In genomic region chr17:16928406-16929280, GRCh38 we compare ENCODE assay signal across 29 cellular contexts. TPM values are rescaled to one million over a fixed set of nuclear protein-coding genes. Genes with fewer than 3 reads are reported as not detected.
A peak's percentile ranks its signal among the peaks of the same experiment; 100 is the strongest.
DNase-seq lines count a peak whose midpoint lies in the region; ATAC-seq, FAIRE-seq and TF ChIP-seq lines count a peak whose summit lies in the region.
"Had no signal": no experiment of that assay in that cellular context is flagged by ENCODE, and none has a peak within 500 bp of the region (broad histone marks: within the 10 kb centered on the region; RNA-seq: fewer than 3 reads in every experiment).

No MANE protein-coding gene starts in this region.

- no peaks in the 10 kb centered on the region for H3K9me3 ChIP-seq in kidney (ENCODE audit: control insufficient read depth in 1 of 2, low read length in 2 of 2)
- H3K9me3 ChIP-seq: BE2C, body of pancreas, tibial nerve had no signal

- H3K27ac ChIP-seq in kidney (ENCODE audit: low read depth in 2 of 2, low read length in 2 of 2), result no peak overlapping the region
- H3K27ac ChIP-seq: 22Rv1, body of pancreas, foreskin keratinocyte, GM23248, tibial nerve, VCaP had no signal

- no peaks in the 10 kb centered on the region for H3K4me1 ChIP-seq in kidney (ENCODE audit: control insufficient read depth in 1 of 2, insufficient read depth in 1 of 2, low read depth in 1 of 2, low read length in 2 of 2)
- H3K4me1 ChIP-seq: BE2C, foreskin keratinocyte had no signal

- H3K4me3 Mint-ChIP-seq in activated CD8-positive, alpha-beta T cell treated with anti-CD3 and anti-CD28 coated beads, Interleukin-2, amount 10 ng/mL, durations not matched to agents 7 days and 5 days, result no peak overlapping the region
- H3K4me3 Mint-ChIP-seq: activated naive CD8-positive, alpha-beta T cell had no signal

- no peaks in the 10 kb centered on the region for H3K4me1 Mint-ChIP-seq in activated CD8-positive, alpha-beta T cell treated with anti-CD3 and anti-CD28 coated beads, Interleukin-2, amount 10 ng/mL, durations not matched to agents 7 days and 5 days (ENCODE audit: low read depth)

- CTCF ChIA-PET in activated CD8-positive, alpha-beta T cell treated with anti-CD3 and anti-CD28 coated beads, Interleukin-2, amount 10 ng/mL, durations not matched to agents 7 days and 5 days (lab: Charles Lee), result no interaction called here

- POLR2A ChIA-PET in activated CD8-positive, alpha-beta T cell treated with anti-CD3 and anti-CD28 coated beads, Interleukin-2, amount 10 ng/mL, durations not matched to agents 7 days and 5 days (lab: Charles Lee), result no interaction called here

- peak; percentile 43 for DNase-seq in DMS 273 (lab: John Stamatoyannopoulos, UW; ENCODE audit: unreplicated experiment)
- DNase-seq in DMS 273 treated with DMSO at 0.1 percent for 48 hours (lab: John Stamatoyannopoulos, UW), result no peak
- DNase-seq in MV-4-11 (lab: John Stamatoyannopoulos, UW), result peak; percentile 12
- DNase-seq in kidney, result peak; percentile 60
- peak; percentile 67 for DNase-seq in posterior vena cava (ENCODE audit: low spot score)
- no peak for DNase-seq in 8988T
- no peak for DNase-seq in activated CD8-positive, alpha-beta T cell treated with anti-CD3 and anti-CD28 coated beads, Interleukin-2, amount 10 ng/mL, durations not matched to agents 7 days and 5 days
- DNase-seq in OCI-M2 (lab: John Stamatoyannopoulos, UW; ENCODE audit: unreplicated experiment), result no peak
- DNase-seq: activated T-cell treated with anti-CD3 and anti-CD28 coated beads, Interleukin-2, amount 50 U/mL, for 48 hours; BE2C; body of pancreas; dermis blood vessel endothelial cell; foreskin keratinocyte; GM23248; Karpas-422; kidney glomerular epithelial cell; midbrain; NCI-H1105 treated with DMSO at 0.1 percent for 48 hours; NCI-H2107; NCI-H526 treated with DMSO at 0.1 percent for 48 hours; SIG-M5; stimulated activated CD4-positive, alpha-beta T cell treated with anti-CD3 and anti-CD28 coated beads, Interleukin-15, amount 100 ng/mL, for 24 hours; T-helper 1 cell had no signal

- no peak overlapping the region for H3K4me3 ChIP-seq in kidney (ENCODE audit: low read length in 2 of 2)
- H3K4me3 ChIP-seq: body of pancreas, GM23248, tibial nerve had no signal

- intact Hi-C loops in kidney (cut with DNase I), result no loop called here
- intact Hi-C loops in posterior vena cava (cut with DNase I), result no loop called here

- no peaks in the 10 kb centered on the region for H3K36me3 ChIP-seq in kidney (ENCODE audit: control insufficient read depth in 1 of 2, insufficient read depth in 2 of 2, low read length in 2 of 2)
- H3K36me3 ChIP-seq: BE2C, tibial nerve had no signal

- H3K9ac ChIP-seq in kidney (ENCODE audit: low read length in 2 of 2), result no peak overlapping the region
- H3K9ac ChIP-seq: GM23248 had no signal

- H3K27ac Mint-ChIP-seq in activated CD8-positive, alpha-beta T cell treated with anti-CD3 and anti-CD28 coated beads, Interleukin-2, amount 10 ng/mL, durations not matched to agents 7 days and 5 days, result no peak overlapping the region
- H3K27ac Mint-ChIP-seq: activated naive CD8-positive, alpha-beta T cell had no signal

- no peak for ATAC-seq in activated CD8-positive, alpha-beta T cell treated with anti-CD3 and anti-CD28 coated beads, Interleukin-2, amount 10 ng/mL, durations not matched to agents 7 days and 5 days
- ATAC-seq: body of pancreas, foreskin keratinocyte had no signal

- FAIRE-seq in kidney (lab: Jason Lieb, UNC), result no peak
- FAIRE-seq: D721Med, GM12891 had no signal

- no peaks in the 10 kb centered on the region for H3K27me3 Mint-ChIP-seq in activated CD8-positive, alpha-beta T cell treated with anti-CD3 and anti-CD28 coated beads, Interleukin-2, amount 10 ng/mL, durations not matched to agents 7 days and 5 days (ENCODE audit: low read depth)
- H3K27me3 Mint-ChIP-seq: activated naive CD8-positive, alpha-beta T cell had no signal

- no peaks in the 10 kb centered on the region for H3K36me3 Mint-ChIP-seq in activated CD8-positive, alpha-beta T cell treated with anti-CD3 and anti-CD28 coated beads, Interleukin-2, amount 10 ng/mL, durations not matched to agents 7 days and 5 days (ENCODE audit: low read depth)
- H3K36me3 Mint-ChIP-seq: activated naive CD8-positive, alpha-beta T cell had no signal

- H3K9me3 Mint-ChIP-seq in activated CD8-positive, alpha-beta T cell treated with anti-CD3 and anti-CD28 coated beads, Interleukin-2, amount 10 ng/mL, durations not matched to agents 7 days and 5 days (ENCODE audit: insufficient read depth), result no peaks in the 10 kb centered on the region

- no peak for TF ChIP-seq CTCF in kidney (IDR thresholded peaks at IDR 0.05; ENCODE audit: borderline replicate concordance, extremely low read depth, insufficient read depth)

RNA-seq across cellular contexts. Expression of gene TNFRSF13B, which starts 43.3 kb away (rescaled TPM):
- 1.4 TPM for total RNA-seq in kidney
- not detected for polyA plus RNA-seq in kidney (ENCODE audit: insufficient read depth, low read depth, low replicate concordance)
- not detected for total RNA-seq in posterior vena cava
- total RNA-seq in activated CD8-positive, alpha-beta T cell treated with anti-CD3 and anti-CD28 coated beads, Interleukin-2, amount 10 ng/mL, durations not matched to agents 7 days and 5 days, result not detected
- total RNA-seq: body of pancreas, dermis blood vessel endothelial cell, foreskin keratinocyte, GM23248, tibial nerve had no signal
- polyA plus RNA-seq: foreskin keratinocyte, GM23248 had no signal

Comparison
In these comparisons a context has a peak if more than half of its experiments do, and no peak if none do; other contexts are left out.
1. DNase-seq: peak in DMS 273 (single experiment), MV-4-11 (single experiment), kidney (single experiment) and posterior vena cava (single experiment); none in DMS 273 treated with DMSO at 0.1 percent for 48 hours (single experiment), 8988T (single experiment), activated CD8-positive, alpha-beta T cell treated with anti-CD3 and anti-CD28 coated beads, Interleukin-2, amount 10 ng/mL, durations not matched to agents 7 days and 5 days (single experiment) and OCI-M2 (single experiment).